1 cellular context compared by ENCODE assay signal in genomic region chr11:3133456-3134217, GRCh38.
TF ChIP-seq lines count a peak whose summit lies in the region.

No MANE protein-coding gene starts in this region.

TF ChIP-seq in K562, 482 proteins besides CTCF, POLR2A, EP300 and RAD21 (continues in another document):
- no peak for TF ChIP-seq ZBTB40 (IDR thresholded peaks at IDR 0.05)
- TF ChIP-seq ZBTB40 (CRISPR knock-in tag; IDR thresholded peaks at IDR 0.05): no peak
- no peak for TF ChIP-seq FOS (IDR thresholded peaks at IDR 0.05; ENCODE audit: extremely low read depth, insufficient read length)
- peak; percentile 42; the same call in 1 of the 2 replicates for TF ChIP-seq TFAP4 (CRISPR knock-in tag; IDR thresholded peaks at IDR 0.05; ENCODE audit: borderline replicate concordance)
- TF ChIP-seq ZNF77 (CRISPR knock-in tag; IDR thresholded peaks at IDR 0.05): no peak
- no peak for TF ChIP-seq CHD4 (IDR thresholded peaks at IDR 0.05; ENCODE audit: insufficient read depth, insufficient replicate concordance, low read depth, low read length, poor library complexity, severe bottlenecking)
- TF ChIP-seq ZBTB33 (CRISPR knock-in tag; IDR thresholded peaks at IDR 0.05): peak; percentile 62; the same call in 1 of the 2 replicates
- no peak for TF ChIP-seq ZNF707 (CRISPR knock-in tag; conservative IDR thresholded peaks at IDR 0.05)
- TF ChIP-seq NELFE (IDR thresholded peaks at IDR 0.05; ENCODE audit: insufficient read depth, insufficient read length): no peak
- no peak for TF ChIP-seq GABPB1 (CRISPR knock-in tag; IDR thresholded peaks at IDR 0.05)
- no peak for TF ChIP-seq ZMIZ1 (IDR thresholded peaks at IDR 0.05; ENCODE audit: low read depth in 2 of 2, low read length in 2 of 2)
- no peak for TF ChIP-seq MTA1 (IDR thresholded peaks at IDR 0.05; ENCODE audit: borderline replicate concordance)
- TF ChIP-seq IFI16 (CRISPR knock-in tag; IDR thresholded peaks at IDR 0.05): no peak
- TF ChIP-seq ARID4B (CRISPR knock-in tag; IDR thresholded peaks at IDR 0.05): no peak
- TF ChIP-seq NCOA1 (IDR thresholded peaks at IDR 0.05; ENCODE audit: low read depth): no peak
- no peak for TF ChIP-seq THRA (IDR thresholded peaks at IDR 0.05)
- TF ChIP-seq ZNF316 (IDR thresholded peaks at IDR 0.05): no peak
- TF ChIP-seq SNIP1 (IDR thresholded peaks at IDR 0.05; ENCODE audit: low read depth): no peak
- 0 out of 2 replicates have a peak, but pooled peaks have one; percentile 24 for TF ChIP-seq POLR2G (IDR thresholded peaks at IDR 0.05; ENCODE audit: low read depth, low read length)
- TF ChIP-seq DNMT1 (IDR thresholded peaks at IDR 0.05): no peak
- no peak for TF ChIP-seq ARID1B (IDR thresholded peaks at IDR 0.05)
- TF ChIP-seq CXXC5 (CRISPR knock-in tag; IDR thresholded peaks at IDR 0.05): no peak
- no peak for TF ChIP-seq CREBBP (IDR thresholded peaks at IDR 0.05; ENCODE audit: low read depth, low read length)
- no peak for TF ChIP-seq ATF7 (IDR thresholded peaks at IDR 0.05)
- TF ChIP-seq CREB3L1 (IDR thresholded peaks at IDR 0.05; ENCODE audit: borderline replicate concordance, low read depth): no peak
- no peak for TF ChIP-seq TEAD1 (CRISPR knock-in tag; IDR thresholded peaks at IDR 0.05)
- TF ChIP-seq MTA3 (IDR thresholded peaks at IDR 0.05; ENCODE audit: borderline replicate concordance): no peak
- peak; percentile 43; the same call in 1 of the 2 replicates for TF ChIP-seq ZNF121 (CRISPR knock-in tag; conservative IDR thresholded peaks at IDR 0.05)
- TF ChIP-seq FOXP4 (CRISPR knock-in tag; IDR thresholded peaks at IDR 0.05; ENCODE audit: borderline replicate concordance): no peak
- no peak for TF ChIP-seq ERF (CRISPR knock-in tag; IDR thresholded peaks at IDR 0.05)
- no peak for TF ChIP-seq EWSR1 (IDR thresholded peaks at IDR 0.05; ENCODE audit: borderline replicate concordance, low read depth, partially characterized antibody)
- no peak for TF ChIP-seq E2F3 (CRISPR knock-in tag; IDR thresholded peaks at IDR 0.05)
- peak; percentile 70 for TF ChIP-seq SPI1 (IDR thresholded peaks at IDR 0.05; ENCODE audit: borderline replicate concordance, low read depth, low read length)
